In the genomic region with DNA sequence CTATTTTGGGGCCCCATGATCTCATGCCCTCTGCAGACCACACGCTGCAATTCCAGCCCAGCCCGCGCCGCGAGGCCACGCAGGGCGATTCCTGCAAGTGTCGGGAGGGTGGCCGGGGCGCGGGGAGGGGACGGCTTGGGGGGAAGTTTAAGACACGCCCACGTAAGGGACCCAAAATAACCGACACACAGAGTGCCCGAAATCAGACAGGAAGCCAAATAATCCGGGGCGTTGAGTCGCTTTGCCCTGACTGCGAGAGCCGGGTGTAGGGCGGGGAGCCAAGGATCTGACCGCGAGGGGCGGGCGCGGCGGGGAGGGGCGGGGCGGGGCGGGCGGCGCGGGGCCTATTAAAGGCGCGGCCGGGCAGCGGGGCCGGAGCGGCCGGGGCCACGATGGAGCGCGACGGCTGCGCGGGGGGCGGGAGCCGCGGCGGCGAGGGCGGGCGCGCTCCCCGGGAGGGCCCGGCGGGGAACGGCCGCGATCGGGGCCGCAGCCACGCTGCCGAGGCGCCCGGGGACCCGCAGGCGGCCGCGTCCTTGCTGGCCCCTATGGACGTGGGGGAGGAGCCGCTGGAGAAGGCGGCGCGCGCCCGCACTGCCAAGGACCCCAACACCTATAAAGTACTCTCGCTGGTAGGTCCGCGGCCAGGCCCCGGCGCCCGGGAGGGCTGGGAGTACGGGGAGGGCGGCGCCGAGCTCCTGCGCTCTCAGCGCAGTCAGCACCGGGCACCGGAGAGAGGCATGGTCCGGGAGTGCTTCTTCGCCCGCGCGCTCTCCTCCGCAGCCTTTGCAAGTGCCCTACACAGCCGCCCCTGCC, we compare ENCODE assay signal across 1 cellular context.
TF ChIP-seq lines count a peak whose summit lies in the region.

ENPP1 (plus strand) TSS at position 377 of the 816 bp plus-strand sequence; CDS start at position 393, 16 bp downstream.

TF ChIP-seq in K562, 482 proteins besides CTCF, POLR2A, EP300 and RAD21 (continued from another document):
- TF ChIP-seq E2F6 (IDR thresholded peaks at IDR 0.05; ENCODE audit: borderline replicate concordance in 1 of 2, extremely low read depth in 1 of 2, insufficient read depth in 1 of 2, insufficient read length in 1 of 2, low read depth in 1 of 2, low read length in 1 of 2, poor library complexity in 1 of 2, severe bottlenecking in 1 of 2), result peak in 1 of 2 experiments; percentile 52
- TF ChIP-seq, protein P1, sequence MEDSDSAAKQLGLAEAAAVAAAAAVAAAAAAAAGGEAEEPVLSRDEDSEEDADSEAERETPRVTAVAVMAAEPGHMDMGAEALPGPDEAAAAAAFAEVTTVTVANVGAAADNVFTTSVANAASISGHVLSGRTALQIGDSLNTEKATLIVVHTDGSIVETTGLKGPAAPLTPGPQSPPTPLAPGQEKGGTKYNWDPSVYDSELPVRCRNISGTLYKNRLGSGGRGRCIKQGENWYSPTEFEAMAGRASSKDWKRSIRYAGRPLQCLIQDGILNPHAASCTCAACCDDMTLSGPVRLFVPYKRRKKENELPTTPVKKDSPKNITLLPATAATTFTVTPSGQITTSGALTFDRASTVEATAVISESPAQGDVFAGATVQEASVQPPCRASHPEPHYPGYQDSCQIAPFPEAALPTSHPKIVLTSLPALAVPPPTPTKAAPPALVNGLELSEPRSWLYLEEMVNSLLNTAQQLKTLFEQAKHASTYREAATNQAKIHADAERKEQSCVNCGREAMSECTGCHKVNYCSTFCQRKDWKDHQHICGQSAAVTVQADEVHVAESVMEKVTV (CRISPR knock-in tag; IDR thresholded peaks at IDR 0.05), result no peak
- TF ChIP-seq SAFB (IDR thresholded peaks at IDR 0.05; ENCODE audit: borderline replicate concordance, low read depth, low read length), result no peak
- 0 out of 2 replicates have a peak, but pooled peaks have one; percentile 29 for TF ChIP-seq CTBP1 (IDR thresholded peaks at IDR 0.05; ENCODE audit: borderline replicate concordance)
- peak; percentile 81; the same call in 1 of the 2 replicates for TF ChIP-seq LCOR (CRISPR knock-in tag; IDR thresholded peaks at IDR 0.05)
- TF ChIP-seq CREM (IDR thresholded peaks at IDR 0.05; ENCODE audit: low read depth), result 0 out of 2 replicates have a peak, but pooled peaks have one; percentile 19
- no peak for TF ChIP-seq NFIX (CRISPR knock-in tag; IDR thresholded peaks at IDR 0.05; ENCODE audit: low read depth)
- peak; percentile 31; the same call in 1 of the 2 replicates for TF ChIP-seq TFAP4 (CRISPR knock-in tag; IDR thresholded peaks at IDR 0.05; ENCODE audit: borderline replicate concordance)
- peak; percentile 88 for TF ChIP-seq HNRNPLL (IDR thresholded peaks at IDR 0.05; ENCODE audit: low read depth, low read length, poor library complexity, severe bottlenecking)
- no peak for TF ChIP-seq ZBED1 (IDR thresholded peaks at IDR 0.05)
- TF ChIP-seq RBFOX2 (IDR thresholded peaks at IDR 0.05; ENCODE audit: low read depth, low read length), result 0 out of 2 replicates have a peak, but pooled peaks have one; percentile 16
- TF ChIP-seq XRCC4 (IDR thresholded peaks at IDR 0.05; ENCODE audit: extremely low read depth, insufficient read depth, insufficient read length), result no peak
